Comparison of ENCODE assay signal across 13 cellular contexts in genomic region chr15:58766290-58766689, GRCh38. TPM values are rescaled to one million over a fixed set of nuclear protein-coding genes. Genes with fewer than 3 reads are reported as not detected.
DNase-seq lines count a peak whose midpoint lies in the region; ATAC-seq and TF ChIP-seq lines count a peak whose summit lies in the region.
"Had no signal": no experiment of that assay in that cellular context is flagged by ENCODE, and none has a peak within 500 bp of the region (broad histone marks: within the 10 kb centered on the region; RNA-seq: fewer than 3 reads in every experiment).

No MANE protein-coding gene starts in this region.

- no peaks in the 10 kb centered on the region for H3K27me3 ChIP-seq in CD4-positive, alpha-beta T cell (ENCODE audit: control insufficient read depth, insufficient read depth, low read length)
- H3K27me3 ChIP-seq in transverse colon (no peaks in the 10 kb centered on the region), hepatocyte (no peaks in the 10 kb centered on the region)
- H3K27me3 ChIP-seq: BLaER1 treated with 17β-estradiol and CSF1 and Interleukin-3, amounts not matched to agents 10 nM and 100 nM had no signal

- no peaks in the 10 kb centered on the region for H3K9me3 ChIP-seq in CD4-positive, alpha-beta T cell (ENCODE audit: control insufficient read depth, low read length)
- peaks cover 7% of the 10 kb centered on the region in 2 donors for H3K9me3 ChIP-seq in transverse colon
- H3K9me3 ChIP-seq in hepatocyte (ENCODE audit: low read depth) = no peaks in the 10 kb centered on the region

- H3K27me3 Mint-ChIP-seq in activated CD8-positive, alpha-beta T cell treated with anti-CD3 and anti-CD28 coated beads, Interleukin-2, amount 10 ng/mL, durations not matched to agents 7 days and 5 days (ENCODE audit: low read depth) = no peaks in the 10 kb centered on the region
- H3K27me3 Mint-ChIP-seq in activated CD8-positive, alpha-beta T cell treated with anti-CD3 and anti-CD28 coated beads for 36 hours = no peaks in the 10 kb centered on the region
- no peaks in the 10 kb centered on the region for H3K27me3 Mint-ChIP-seq in CD4-positive, alpha-beta T cell
- H3K27me3 Mint-ChIP-seq: B cell had no signal

- DNase-seq in activated CD8-positive, alpha-beta T cell treated with anti-CD3 and anti-CD28 coated beads, Interleukin-2, amount 10 ng/mL, durations not matched to agents 7 days and 5 days = peak; percentile 12
- DNase-seq in activated CD8-positive, alpha-beta T cell treated with anti-CD3 and anti-CD28 coated beads for 36 hours = no peak
- DNase-seq in CD4-positive, alpha-beta T cell = no peak
- peak; percentile 27 for DNase-seq in epithelial cell of esophagus (ENCODE audit: low read depth)
- peak; percentile 31 for DNase-seq in transverse colon
- DNase-seq in hepatocyte (ENCODE audit: low spot score) = no peak
- no peak for DNase-seq in NCI-H2107 (lab: John Stamatoyannopoulos, UW)
- DNase-seq: 8988T; Caco-2; CD8-positive, alpha-beta memory T cell; H9 had no signal

- H3K4me3 ChIP-seq in epithelial cell of esophagus (ENCODE audit: low read length) (no peak overlapping the region), transverse colon (no peak overlapping the region), hepatocyte (no peak overlapping the region)
- H3K4me3 ChIP-seq: BLaER1 treated with 17β-estradiol and CSF1 and Interleukin-3, amounts not matched to agents 10 nM and 100 nM had no signal

- no peak for ATAC-seq in activated CD8-positive, alpha-beta T cell treated with anti-CD3 and anti-CD28 coated beads, Interleukin-2, amount 10 ng/mL, durations not matched to agents 7 days and 5 days
- ATAC-seq in activated CD8-positive, alpha-beta T cell treated with anti-CD3 and anti-CD28 coated beads for 36 hours = no peak
- ATAC-seq in CD4-positive, alpha-beta T cell (ENCODE audit: poor library complexity) = no peak

- POLR2A ChIA-PET in activated CD8-positive, alpha-beta T cell treated with anti-CD3 and anti-CD28 coated beads, Interleukin-2, amount 10 ng/mL, durations not matched to agents 7 days and 5 days (lab: Charles Lee) = no interaction called here
- POLR2A ChIA-PET in activated CD8-positive, alpha-beta T cell treated with anti-CD3 and anti-CD28 coated beads for 36 hours (lab: Charles Lee) = no interaction called here
- POLR2A ChIA-PET in CD4-positive, alpha-beta T cell (lab: Charles Lee) = interaction anchor here (8.4 kb wide), 1 partner anchor 19 kb away, joined by 179 read pairs; the partner anchor contains the start of gene ADAM10

- H3K79me2 ChIP-seq in hepatocyte = no peaks in the 10 kb centered on the region

- H3K4me1 ChIP-seq in transverse colon = peaks cover 5 to 12% (median 5%) of the 10 kb centered on the region in 4 donors
- no peaks in the 10 kb centered on the region for H3K4me1 ChIP-seq in hepatocyte (ENCODE audit: insufficient read depth)

- H3K36me3 ChIP-seq in transverse colon (no peaks in the 10 kb centered on the region), hepatocyte (replicated peaks; ENCODE audit: insufficient read depth, low read depth) (no peaks in the 10 kb centered on the region)
- H3K36me3 ChIP-seq: BLaER1 treated with 17β-estradiol and CSF1 and Interleukin-3, amounts not matched to agents 10 nM and 100 nM had no signal

- TF ChIP-seq POLR2A in transverse colon (IDR thresholded peaks at IDR 0.05) = no peak

- H3K36me3 Mint-ChIP-seq in activated CD8-positive, alpha-beta T cell treated with anti-CD3 and anti-CD28 coated beads, Interleukin-2, amount 10 ng/mL, durations not matched to agents 7 days and 5 days (ENCODE audit: low read depth) = peaks cover 3% of the 10 kb centered on the region
- peaks cover 1% of the 10 kb centered on the region for H3K36me3 Mint-ChIP-seq in activated CD8-positive, alpha-beta T cell treated with anti-CD3 and anti-CD28 coated beads for 36 hours (ENCODE audit: low read depth)
- peaks cover 4% of the 10 kb centered on the region for H3K36me3 Mint-ChIP-seq in CD4-positive, alpha-beta T cell (ENCODE audit: low read depth)

- H3K4me1 Mint-ChIP-seq in activated CD8-positive, alpha-beta T cell treated with anti-CD3 and anti-CD28 coated beads, Interleukin-2, amount 10 ng/mL, durations not matched to agents 7 days and 5 days (ENCODE audit: low read depth) = peaks cover 9% of the 10 kb centered on the region
- H3K4me1 Mint-ChIP-seq in activated CD8-positive, alpha-beta T cell treated with anti-CD3 and anti-CD28 coated beads for 36 hours (ENCODE audit: low read depth) = peaks cover 13% of the 10 kb centered on the region
- peaks cover 20% of the 10 kb centered on the region for H3K4me1 Mint-ChIP-seq in CD4-positive, alpha-beta T cell (ENCODE audit: low read depth)

- H3K27ac ChIP-seq in CD4-positive, alpha-beta T cell (ENCODE audit: low read depth, low read length) = no peak overlapping the region
- H3K27ac ChIP-seq in transverse colon (no peak overlapping the region), hepatocyte (no peak overlapping the region)
- H3K27ac ChIP-seq: BLaER1 treated with 17β-estradiol and CSF1 and Interleukin-3, amounts not matched to agents 10 nM and 100 nM had no signal

- 63 to 90% methylated on average over 2 to 5 of the region's 5 CpGs for WGBS in transverse colon (ENCODE audit: low coverage in 1 of 2), 2 donors
- WGBS in hepatocyte (ENCODE audit: low lambda C conversion rate, missing lambda C conversion rate) = 92% methylated on average over 5 of the region's 5 CpGs

- H3K9me2 ChIP-seq in hepatocyte (replicated peaks; ENCODE audit: insufficient read depth) = no peaks in the 10 kb centered on the region

- H3K27ac Mint-ChIP-seq in activated CD8-positive, alpha-beta T cell treated with anti-CD3 and anti-CD28 coated beads, Interleukin-2, amount 10 ng/mL, durations not matched to agents 7 days and 5 days = no peak overlapping the region
- no peak overlapping the region for H3K27ac Mint-ChIP-seq in activated CD8-positive, alpha-beta T cell treated with anti-CD3 and anti-CD28 coated beads for 36 hours
- no peak overlapping the region for H3K27ac Mint-ChIP-seq in CD4-positive, alpha-beta T cell
- H3K27ac Mint-ChIP-seq: B cell had no signal

- no peak overlapping the region for H2AFZ ChIP-seq in hepatocyte

- in situ Hi-C loops in transverse colon (cut with MboI; ENCODE audit: low pct_ligation_motif_present in 1 of 4, low pct_unique_long_range_greater_than_20kb in 1 of 4, low sequenced_read_pairs in 3 of 4) = loop anchor here in 2 of 4 donors (25.0 kb wide), 2 partner anchors 504 to 529 kb away; no protein-coding TSS in a partner anchor

- no peak for TF ChIP-seq CTCF in activated CD8-positive, alpha-beta T cell treated with anti-CD3 and anti-CD28 coated beads for 36 hours (IDR thresholded peaks at IDR 0.05)
- no peak for TF ChIP-seq CTCF in CD4-positive, alpha-beta T cell (IDR thresholded peaks at IDR 0.05)
- no peak for TF ChIP-seq CTCF in epithelial cell of esophagus (IDR thresholded peaks at IDR 0.05; ENCODE audit: insufficient read depth, low read depth, low read length, missing control alignments)
- no peak for TF ChIP-seq CTCF in transverse colon (IDR thresholded peaks at IDR 0.05)
- no peak for TF ChIP-seq CTCF in hepatocyte (IDR thresholded peaks at IDR 0.05; ENCODE audit: poor library complexity)

- peaks cover 6% of the 10 kb centered on the region for H3K9me3 Mint-ChIP-seq in activated CD8-positive, alpha-beta T cell treated with anti-CD3 and anti-CD28 coated beads, Interleukin-2, amount 10 ng/mL, durations not matched to agents 7 days and 5 days (ENCODE audit: insufficient read depth)
- peaks cover 10% of the 10 kb centered on the region for H3K9me3 Mint-ChIP-seq in activated CD8-positive, alpha-beta T cell treated with anti-CD3 and anti-CD28 coated beads for 36 hours
- H3K9me3 Mint-ChIP-seq in CD4-positive, alpha-beta T cell = peaks cover 3% of the 10 kb centered on the region

- no peak for TF ChIP-seq EP300 in transverse colon (IDR thresholded peaks at IDR 0.05; ENCODE audit: low read depth)

- no peak overlapping the region for H3K4me3 Mint-ChIP-seq in activated CD8-positive, alpha-beta T cell treated with anti-CD3 and anti-CD28 coated beads, Interleukin-2, amount 10 ng/mL, durations not matched to agents 7 days and 5 days
- H3K4me3 Mint-ChIP-seq in activated CD8-positive, alpha-beta T cell treated with anti-CD3 and anti-CD28 coated beads for 36 hours = no peak overlapping the region
- peak overlapping the region; percentile 23 for H3K4me3 Mint-ChIP-seq in CD4-positive, alpha-beta T cell
- H3K4me3 Mint-ChIP-seq: B cell, H9 had no signal

- CTCF ChIA-PET in activated CD8-positive, alpha-beta T cell treated with anti-CD3 and anti-CD28 coated beads, Interleukin-2, amount 10 ng/mL, durations not matched to agents 7 days and 5 days (lab: Charles Lee) = no interaction called here
- CTCF ChIA-PET in activated CD8-positive, alpha-beta T cell treated with anti-CD3 and anti-CD28 coated beads for 36 hours (lab: Charles Lee) = interaction anchor here (1.0 to 1.3 kb wide), 2 partner anchors 17 to 538 kb away, joined by 4 to 5 read pairs; partner anchors contain the start of gene ADAM10
- CTCF ChIA-PET in CD4-positive, alpha-beta T cell (lab: Charles Lee) = no interaction called here

- H4K20me1 ChIP-seq in hepatocyte (ENCODE audit: insufficient read depth, poor library complexity, severe bottlenecking) = no peaks in the 10 kb centered on the region
- H4K20me1 ChIP-seq: BLaER1 treated with 17β-estradiol and CSF1 and Interleukin-3, amounts not matched to agents 10 nM and 100 nM had no signal

- intact Hi-C loops in activated CD8-positive, alpha-beta T cell treated with anti-CD3 and anti-CD28 coated beads for 36 hours (cut with micrococcal nuclease) = no loop called here
- intact Hi-C loops in CD4-positive, alpha-beta T cell (cut with DNase I, micrococcal nuclease) = loop anchor here in 1 of 2 experiments (10.0 kb wide), 1 partner anchor 721 kb away; no protein-coding TSS in a partner anchor
- intact Hi-C loops in transverse colon (cut with DNase I; ENCODE audit: low total_unique reads) = no loop called here

- H3K4me2 ChIP-seq in hepatocyte = no peak overlapping the region
- H3K4me2 ChIP-seq: BLaER1 treated with 17β-estradiol and CSF1 and Interleukin-3, amounts not matched to agents 10 nM and 100 nM had no signal

RNA-seq across cellular contexts. Expression of gene MINDY2, which starts 4.8 kb away (rescaled TPM):
- 10 to 100 TPM; 14.9 TPM for total RNA-seq in activated CD8-positive, alpha-beta T cell treated with anti-CD3 and anti-CD28 coated beads, Interleukin-2, amount 10 ng/mL, durations not matched to agents 7 days and 5 days
- 10 to 100 TPM in 1 of 2 experiments, 1 to 10 TPM in 1; 9.0 to 10.3 TPM for total RNA-seq in activated CD8-positive, alpha-beta T cell treated with anti-CD3 and anti-CD28 coated beads for 36 hours
- 1 to 10 TPM; 7.5 to 7.7 TPM for total RNA-seq in CD4-positive, alpha-beta T cell
- total RNA-seq in transverse colon = 10 to 100 TPM in 3 of 4 donors, 1 to 10 TPM in 1; 7.4 to 13.9 (median 12.0) TPM
- total RNA-seq in hepatocyte = 17.9 and 19.3 TPM in 2 replicates
- 32.3 and 44.2 TPM in 2 replicates for polyA plus RNA-seq in hepatocyte

RNA-seq across cellular contexts. Expression of gene ADAM10, which starts 16.8 kb away (rescaled TPM):
- 100 to 1,000 TPM; 133 to 135 TPM for total RNA-seq in activated CD8-positive, alpha-beta T cell treated with anti-CD3 and anti-CD28 coated beads, Interleukin-2, amount 10 ng/mL, durations not matched to agents 7 days and 5 days
- total RNA-seq in activated CD8-positive, alpha-beta T cell treated with anti-CD3 and anti-CD28 coated beads for 36 hours = 10 to 100 TPM; 76.4 to 79.4 TPM
- total RNA-seq in CD4-positive, alpha-beta T cell = 10 to 100 TPM; 70.5 to 80.4 TPM
- total RNA-seq in transverse colon (100 to 1,000 TPM in 1 of 4 donors, 10 to 100 TPM in 3; 45.3 to 941 (median 69.1) TPM), hepatocyte (125 and 163 TPM in 2 replicates)
- 112 and 121 TPM in 2 replicates for polyA plus RNA-seq in hepatocyte

Comparison
In these comparisons a context has a peak if more than half of its experiments do, and no peak if none do; other contexts are left out.
1. DNase-seq: peak in activated CD8-positive, alpha-beta T cell treated with anti-CD3 and anti-CD28 coated beads, Interleukin-2, amount 10 ng/mL, durations not matched to agents 7 days and 5 days (single experiment), epithelial cell of esophagus (single experiment) and transverse colon (single experiment); none in activated CD8-positive, alpha-beta T cell treated with anti-CD3 and anti-CD28 coated beads for 36 hours (single experiment), CD4-positive, alpha-beta T cell (0 of 10), hepatocyte (single experiment) and NCI-H2107 (single experiment).